8 cellular contexts compared by ENCODE assay signal in the genomic region with DNA sequence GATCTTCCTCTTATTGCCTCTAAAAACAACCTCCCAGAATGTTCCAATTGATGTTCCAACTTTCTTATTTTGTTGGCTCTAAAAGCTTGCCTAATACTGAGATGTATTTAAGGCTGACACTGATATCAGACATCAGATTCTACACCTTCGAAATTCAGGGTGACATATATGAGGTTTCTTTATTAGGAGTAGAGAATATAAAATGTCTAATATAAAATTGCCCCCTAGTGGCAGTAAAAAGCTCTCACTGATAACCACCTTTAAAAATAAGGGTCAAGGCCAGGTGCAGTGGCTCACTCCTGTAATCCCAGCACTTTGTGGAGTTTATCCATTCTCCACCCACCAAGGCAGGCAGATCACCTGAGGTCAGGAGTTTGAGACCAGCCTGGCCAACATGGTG.
DNase-seq lines count a peak whose midpoint lies in the region; ATAC-seq and TF ChIP-seq lines count a peak whose summit lies in the region.

No MANE protein-coding gene starts in this region.

- no peaks in the 10 kb centered on the region for H3K36me3 Mint-ChIP-seq in activated T-helper 2 cell treated with anti-CD3 and anti-CD28 coated beads, Interferon-gamma antibody, Interleukin-2, Interleukin-4, amounts not matched to agents 10 μg/mL and 5 μg/mL and 100 μg/mL, durations not matched to agents 14 hours and 24 hours and 36 hours (ENCODE audit: low read depth)
- H3K36me3 Mint-ChIP-seq in natural killer cell = no peaks in the 10 kb centered on the region

- H3K36me3 ChIP-seq in SJCRH30 = no peaks in the 10 kb centered on the region

- intact Hi-C loops in activated T-helper 2 cell treated with anti-CD3 and anti-CD28 coated beads, Interferon-gamma antibody, Interleukin-2, Interleukin-4, amounts not matched to agents 10 μg/mL and 5 μg/mL and 100 μg/mL, durations not matched to agents 14 hours and 24 hours and 36 hours (cut with micrococcal nuclease) = no loop called here
- intact Hi-C loops in natural killer cell (cut with micrococcal nuclease) = no loop called here

- TF ChIP-seq CTCF in natural killer cell (IDR thresholded peaks at IDR 0.05) = no peak

- no peak overlapping the region for H3K4me3 Mint-ChIP-seq in activated T-helper 2 cell treated with anti-CD3 and anti-CD28 coated beads, Interferon-gamma antibody, Interleukin-2, Interleukin-4, amounts not matched to agents 10 μg/mL and 5 μg/mL and 100 μg/mL, durations not matched to agents 14 hours and 24 hours and 36 hours (ENCODE audit: low read depth)
- H3K4me3 Mint-ChIP-seq in natural killer cell = no peak overlapping the region

- no peaks in the 10 kb centered on the region for H3K9me3 Mint-ChIP-seq in activated T-helper 2 cell treated with anti-CD3 and anti-CD28 coated beads, Interferon-gamma antibody, Interleukin-2, Interleukin-4, amounts not matched to agents 10 μg/mL and 5 μg/mL and 100 μg/mL, durations not matched to agents 14 hours and 24 hours and 36 hours
- H3K9me3 Mint-ChIP-seq in natural killer cell = peaks cover 0 to 4% of the 10 kb centered on the region in 2 donors

- H3K27ac Mint-ChIP-seq in activated T-helper 2 cell treated with anti-CD3 and anti-CD28 coated beads, Interferon-gamma antibody, Interleukin-2, Interleukin-4, amounts not matched to agents 10 μg/mL and 5 μg/mL and 100 μg/mL, durations not matched to agents 14 hours and 24 hours and 36 hours = no peak overlapping the region
- no peak overlapping the region for H3K27ac Mint-ChIP-seq in natural killer cell

- no peak overlapping the region for H3K27ac ChIP-seq in SJCRH30

- H3K4me3 ChIP-seq in SJCRH30 = no peak overlapping the region

- no peaks in the 10 kb centered on the region for H3K4me1 ChIP-seq in SJCRH30

- no peaks in the 10 kb centered on the region for H3K4me1 Mint-ChIP-seq in activated T-helper 2 cell treated with anti-CD3 and anti-CD28 coated beads, Interferon-gamma antibody, Interleukin-2, Interleukin-4, amounts not matched to agents 10 μg/mL and 5 μg/mL and 100 μg/mL, durations not matched to agents 14 hours and 24 hours and 36 hours (ENCODE audit: low read depth)
- H3K4me1 Mint-ChIP-seq in natural killer cell = no peaks in the 10 kb centered on the region

- DNase-seq in NCI-H1092 treated with DMSO at 0.1 percent for 48 hours (lab: John Stamatoyannopoulos, UW) = peak; percentile 47
- no peak for DNase-seq in NCI-H1092 (lab: John Stamatoyannopoulos, UW)
- peak; percentile 13 to 70 for DNase-seq in SJCRH30
- DNase-seq in kidney glomerular epithelial cell (lab: John Stamatoyannopoulos, UW) = peak; percentile 57
- DNase-seq in mesenteric fat pad (ENCODE audit: low spot score) = no peak
- DNase-seq in activated T-helper 2 cell treated with anti-CD3 and anti-CD28 coated beads, Interferon-gamma antibody, Interleukin-2, Interleukin-4, amounts not matched to agents 10 μg/mL and 5 μg/mL and 100 μg/mL, durations not matched to agents 14 hours and 24 hours and 36 hours (ENCODE audit: low spot score) = no peak
- no peak for DNase-seq in natural killer cell

- no peaks in the 10 kb centered on the region for H3K27me3 Mint-ChIP-seq in activated T-helper 2 cell treated with anti-CD3 and anti-CD28 coated beads, Interferon-gamma antibody, Interleukin-2, Interleukin-4, amounts not matched to agents 10 μg/mL and 5 μg/mL and 100 μg/mL, durations not matched to agents 14 hours and 24 hours and 36 hours (ENCODE audit: low read depth)
- H3K27me3 Mint-ChIP-seq in natural killer cell (ENCODE audit: low read depth in 2 of 2) = no peaks in the 10 kb centered on the region

- ATAC-seq in HG03469 (IDR thresholded peaks at IDR 0.05; ENCODE audit: unreplicated experiment) (peak; percentile 57), natural killer cell (no peak)

- no peaks in the 10 kb centered on the region for H3K9me3 ChIP-seq in SJCRH30 (replicated peaks)

- H3K27me3 ChIP-seq in SJCRH30 = no peaks in the 10 kb centered on the region

Comparison
In these comparisons a context has a peak if more than half of its experiments do, and no peak if none do; other contexts are left out.
1. DNase-seq: peak in NCI-H1092 treated with DMSO at 0.1 percent for 48 hours (single experiment), SJCRH30 (2 of 2) and kidney glomerular epithelial cell (single experiment); none in NCI-H1092 (single experiment), mesenteric fat pad (single experiment), activated T-helper 2 cell treated with anti-CD3 and anti-CD28 coated beads, Interferon-gamma antibody, Interleukin-2, Interleukin-4, amounts not matched to agents 10 μg/mL and 5 μg/mL and 100 μg/mL, durations not matched to agents 14 hours and 24 hours and 36 hours (single experiment) and natural killer cell (single experiment).